In the genomic region with DNA sequence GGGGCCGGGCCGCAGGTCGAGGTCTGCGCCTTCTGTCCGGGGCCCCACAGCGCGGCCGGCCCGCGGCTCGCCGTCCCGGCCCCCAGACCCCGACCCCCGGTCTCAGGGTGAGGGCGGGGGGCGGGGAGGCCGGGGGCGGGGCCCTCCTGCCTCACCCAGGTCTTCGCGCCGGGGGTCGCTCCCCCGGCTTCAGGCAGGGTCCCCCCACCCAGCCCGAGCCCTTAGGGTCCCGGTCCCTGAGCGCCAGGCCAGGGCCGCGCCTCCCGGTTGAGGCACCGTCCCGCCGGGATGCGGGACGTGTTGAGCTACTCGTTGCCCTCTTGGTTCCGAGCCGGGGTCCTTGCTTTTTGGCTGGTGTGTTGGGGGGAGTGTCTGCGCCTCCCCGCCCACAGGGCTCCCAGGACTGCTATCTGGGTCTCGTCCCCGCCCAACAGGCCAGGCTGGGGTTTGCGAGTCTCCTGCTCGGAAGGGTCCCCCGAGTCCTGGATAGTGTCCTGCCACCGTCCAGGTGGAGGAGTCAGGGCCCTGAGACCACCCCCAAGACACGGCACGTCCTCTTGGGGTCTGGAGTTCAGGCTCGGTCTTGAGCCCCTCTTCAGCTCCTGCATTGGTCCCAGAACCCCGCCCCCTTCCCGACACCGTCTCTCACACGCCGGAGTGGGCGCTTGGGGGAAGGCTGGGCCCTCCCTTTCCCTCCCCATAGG, we compare ENCODE assay signal across 8 cellular contexts. TPM values are rescaled to one million over a fixed set of nuclear protein-coding genes. Genes with fewer than 3 reads are reported as not detected.
DNase-seq lines count a peak whose midpoint lies in the region; ATAC-seq and TF ChIP-seq lines count a peak whose summit lies in the region.

No MANE protein-coding gene starts in this region.

- peaks cover 12 to 17% of the 10 kb centered on the region in 2 experiments; a peak in 3 of 4 replicates for H3K4me1 ChIP-seq in SK-N-SH (ENCODE audit: control insufficient read depth in 1 of 2, insufficient read depth in 2 of 2, low read depth in 1 of 2, low read length in 1 of 2)
- H3K4me1 ChIP-seq in ectodermal cell (ENCODE audit: control insufficient read depth, insufficient read depth, low read length) = peaks cover 18% of the 10 kb centered on the region
- peaks cover 24% of the 10 kb centered on the region for H3K4me1 ChIP-seq in mucosa of descending colon (ENCODE audit: low read depth)
- H3K4me1 ChIP-seq in urinary bladder (ENCODE audit: insufficient read depth) = no peaks in the 10 kb centered on the region

- POLR2A ChIA-PET in SK-N-SH (lab: Yijun Ruan, JAX) = interaction anchor here (0.6 to 2.3 kb wide), 4 partner anchors 9 to 58 kb away, joined by 3 to 11 read pairs (median 4); partner anchors contain the start of genes EEF2 and ZBTB7A

- H3F3A ChIP-seq in SK-N-SH (replicated peaks; ENCODE audit: insufficient read depth) = no peaks in the 10 kb centered on the region

- TF ChIP-seq CTCF in GM06990 (IDR thresholded peaks at IDR 0.05; ENCODE audit: insufficient read depth, low read length, poor library complexity, severe bottlenecking) (no peak), SK-N-SH (IDR thresholded peaks at IDR 0.05) (no peak), mucosa of descending colon (IDR thresholded peaks at IDR 0.05) (no peak)

- no peaks in the 10 kb centered on the region for H3K27me3 ChIP-seq in GM06990 (replicated peaks; ENCODE audit: control insufficient read depth, insufficient read depth, low read length)
- no peaks in the 10 kb centered on the region for H3K27me3 ChIP-seq in SK-N-SH (ENCODE audit: insufficient read depth)
- no peaks in the 10 kb centered on the region for H3K27me3 ChIP-seq in ectodermal cell (ENCODE audit: control insufficient read depth, insufficient read depth, low read length, poor library complexity, severe bottlenecking)

- peaks cover 43% of the 10 kb centered on the region for H4K20me1 ChIP-seq in SK-N-SH (ENCODE audit: insufficient read depth)

- intact Hi-C loops in mucosa of descending colon (cut with DNase I, micrococcal nuclease) = no loop called here

- H3K4me2 ChIP-seq in SK-N-SH = peak overlapping the region; percentile 96

- no peak for TF ChIP-seq RAD21 in SK-N-SH (IDR thresholded peaks at IDR 0.05; ENCODE audit: low read length)

- CTCF ChIA-PET in SK-N-SH (lab: Yijun Ruan, JAX) = interaction anchor here (0.6 to 5.8 kb wide), 5 partner anchors 20 to 179 kb away, joined by 3 to 38 read pairs (median 4); partner anchors contain the start of gene EEF2

- no peak for TF ChIP-seq EP300 in SK-N-SH (IDR thresholded peaks at IDR 0.05; ENCODE audit: borderline replicate concordance in 1 of 2, low read depth in 1 of 2, low read length in 1 of 2)

- no peaks in the 10 kb centered on the region for H3K9me2 ChIP-seq in SK-N-SH

- peaks cover 59% of the 10 kb centered on the region for H3K79me2 ChIP-seq in SK-N-SH (ENCODE audit: insufficient read depth)

- peak; percentile 18 for ATAC-seq in HG02623 (IDR thresholded peaks at IDR 0.05; ENCODE audit: unreplicated experiment)
- peak; percentile 1 for ATAC-seq in mucosa of descending colon
- no peak for ATAC-seq in GM18519 (IDR thresholded peaks at IDR 0.05; ENCODE audit: low FRiP score, unreplicated experiment)

- no peak overlapping the region for H2AFZ ChIP-seq in SK-N-SH (ENCODE audit: low read depth)

- H3K27ac ChIP-seq in SK-N-SH (ENCODE audit: low read depth in 2 of 2, low read length in 1 of 2) (peak overlapping the region in 1 of 2 experiments; percentile 48; a peak in 2 of 4 replicates), ectodermal cell (ENCODE audit: insufficient read depth, low read depth, low read length, poor library complexity, severe bottlenecking) (no peak overlapping the region), urinary bladder (ENCODE audit: low read depth) (peak overlapping the region; percentile 46)

- DNase-seq in GM06990 (ENCODE audit: extremely low read depth, insufficient read length) (no peak), SK-N-SH (peak; percentile 63), mucosa of descending colon (peak in 2 of 3 donors; percentile 41 to 51), GF-D8 (lab: John Stamatoyannopoulos, UW) (no peak)

- H3K36me3 ChIP-seq in GM06990 (ENCODE audit: control insufficient read depth, insufficient read depth, low read length) = peaks cover 2% of the 10 kb centered on the region
- H3K36me3 ChIP-seq in SK-N-SH (replicated peaks in 1 of 2; ENCODE audit: control insufficient read depth in 1 of 2, insufficient read depth in 2 of 2, low read length in 1 of 2) = peaks cover 0 to 12% of the 10 kb centered on the region in 2 experiments
- peaks cover 7% of the 10 kb centered on the region for H3K36me3 ChIP-seq in ectodermal cell (ENCODE audit: control insufficient read depth, insufficient read depth, low read length)
- no peaks in the 10 kb centered on the region for H3K36me3 ChIP-seq in mucosa of descending colon (ENCODE audit: low read depth)
- peaks cover 2% of the 10 kb centered on the region for H3K36me3 ChIP-seq in urinary bladder (ENCODE audit: insufficient read depth)

- no peaks in the 10 kb centered on the region for H3K9me3 ChIP-seq in SK-N-SH
- no peaks in the 10 kb centered on the region for H3K9me3 ChIP-seq in ectodermal cell (ENCODE audit: control insufficient read depth, low read length)
- H3K9me3 ChIP-seq in mucosa of descending colon = no peaks in the 10 kb centered on the region

- H3K9ac ChIP-seq in SK-N-SH = peak overlapping the region; percentile 76

- 0% methylated on average over 4 of the region's 55 CpGs for WGBS in SK-N-SH (ENCODE audit: low lambda C conversion rate)
- 1% methylated on average over 55 of the region's 55 CpGs for WGBS in ectodermal cell, 2 experiments
- under 1% methylated on average over 48 of the region's 55 CpGs for WGBS in urinary bladder

- H3K4me3 ChIP-seq in GM06990 (replicated peaks; ENCODE audit: low read depth, low read length) (peak overlapping the region; percentile 97), SK-N-SH (ENCODE audit: low read depth in 2 of 2, low read length in 1 of 2) (peak overlapping the region; percentile 79 to 86), ectodermal cell (ENCODE audit: insufficient read depth, low read depth, low read length) (peak overlapping the region; percentile 83), mucosa of descending colon (peak overlapping the region; percentile 84), urinary bladder (ENCODE audit: low read depth, low read length) (peak overlapping the region; percentile 96)

TF ChIP-seq in SK-N-SH, 30 proteins besides CTCF, POLR2A, EP300 and RAD21:
- TF ChIP-seq MXI1 (IDR thresholded peaks at IDR 0.05; ENCODE audit: low read depth, low read length) (peak; percentile 28; the same call in 1 of the 2 replicates), GATA2 (CRISPR knock-in tag; IDR thresholded peaks at IDR 0.05) (no peak)

RNA-seq across cellular contexts. Expression of gene PIAS4, which starts 0.5 kb away (rescaled TPM):
- polyA plus RNA-seq in SK-N-SH (2012; rRNA removed) (7.7 and 14.1 TPM in 2 replicates), urinary bladder (25.3 TPM)
- polyA plus RNA-seq in SK-N-SH (2012; cell fraction: cytosol; rRNA removed) = 4.8 and 7.9 TPM in 2 replicates
- polyA plus RNA-seq in SK-N-SH (2012; cell fraction: nucleus; rRNA removed) = 17.7 and 23.8 TPM in 2 replicates
- 42.6 TPM for polyA plus RNA-seq in ectodermal cell (2013, experiment 1 of 4)
- polyA plus RNA-seq in ectodermal cell (2013, experiment 2 of 4) = 44.6 TPM
- polyA plus RNA-seq in ectodermal cell (2013, experiment 3 of 4) = 33.7 TPM
- polyA plus RNA-seq in ectodermal cell (2013, experiment 4 of 4) = 34.3 TPM
- total RNA-seq in mucosa of descending colon (10 to 100 TPM; 27.4 to 44.6 (median 29.5) TPM), urinary bladder (20.2 TPM)

RNA-seq across cellular contexts. Expression of gene EEF2, which starts 22.7 kb away (rescaled TPM):
- polyA plus RNA-seq in SK-N-SH (2012; rRNA removed) (1,295 and 1,553 TPM in 2 replicates), urinary bladder (1,969 TPM)
- 756 and 1,170 TPM in 2 replicates for polyA plus RNA-seq in SK-N-SH (2012; cell fraction: cytosol; rRNA removed)
- polyA plus RNA-seq in SK-N-SH (2012; cell fraction: nucleus; rRNA removed) = 816 and 855 TPM in 2 replicates
- 2,748 TPM for polyA plus RNA-seq in ectodermal cell (2013, experiment 1 of 4)
- polyA plus RNA-seq in ectodermal cell (2013, experiment 2 of 4) = 2,913 TPM
- polyA plus RNA-seq in ectodermal cell (2013, experiment 3 of 4) = 2,171 TPM
- polyA plus RNA-seq in ectodermal cell (2013, experiment 4 of 4) = 2,324 TPM
- total RNA-seq in mucosa of descending colon (1,000 to 10,000 TPM; 1,826 to 2,582 (median 2,012) TPM), urinary bladder (1,323 TPM)

RNA-seq across cellular contexts. Expression of gene DAPK3, which starts 37.1 kb away (rescaled TPM):
- polyA plus RNA-seq in SK-N-SH (2012; rRNA removed) (118 and 142 TPM in 2 replicates), urinary bladder (129 TPM)
- polyA plus RNA-seq in SK-N-SH (2012; cell fraction: cytosol; rRNA removed) = 67.8 and 92.3 TPM in 2 replicates
- 184 and 238 TPM in 2 replicates for polyA plus RNA-seq in SK-N-SH (2012; cell fraction: nucleus; rRNA removed)
- polyA plus RNA-seq in ectodermal cell (2013, experiment 1 of 4) = 82.7 TPM
- 80.7 TPM for polyA plus RNA-seq in ectodermal cell (2013, experiment 2 of 4)
- 49.1 TPM for polyA plus RNA-seq in ectodermal cell (2013, experiment 3 of 4)
- polyA plus RNA-seq in ectodermal cell (2013, experiment 4 of 4) = 53.3 TPM
- total RNA-seq in mucosa of descending colon (100 to 1,000 TPM in 1 of 3 donors, 10 to 100 TPM in 2; 51.3 to 121 (median 56.9) TPM), urinary bladder (71.9 TPM)

RNA-seq across cellular contexts. Expression of gene ZBTB7A, which starts 58.7 kb away (rescaled TPM):
- polyA plus RNA-seq in SK-N-SH (2012; rRNA removed) (5.6 and 7.4 TPM in 2 replicates), urinary bladder (35.3 TPM)
- polyA plus RNA-seq in SK-N-SH (2012; cell fraction: cytosol; rRNA removed) = 2.8 and 5.8 TPM in 2 replicates
- polyA plus RNA-seq in SK-N-SH (2012; cell fraction: nucleus; rRNA removed) = 17.7 and 19.8 TPM in 2 replicates
- 8.4 TPM for polyA plus RNA-seq in ectodermal cell (2013, experiment 1 of 4)
- polyA plus RNA-seq in ectodermal cell (2013, experiment 2 of 4) = 7.6 TPM
- polyA plus RNA-seq in ectodermal cell (2013, experiment 3 of 4) = 7.8 TPM
- 8.3 TPM for polyA plus RNA-seq in ectodermal cell (2013, experiment 4 of 4)
- total RNA-seq in mucosa of descending colon (100 to 1,000 TPM; 104 to 115 (median 112) TPM), urinary bladder (8.2 TPM)

Comparison
In these comparisons a context has a peak if more than half of its experiments do, and no peak if none do; other contexts are left out.
1. DNase-seq: peak in SK-N-SH (single experiment) and mucosa of descending colon (2 of 3); none in GM06990 (single experiment) and GF-D8 (single experiment).
2. Peak in every context shown above with its lines, with median percentiles within 50 percentile points of each other: H3K4me3 ChIP-seq.